Comparison of ENCODE assay signal across 18 cellular contexts in genomic region chr3:27638604-27639003, GRCh38.
DNase-seq lines count a peak whose midpoint lies in the region; ATAC-seq, FAIRE-seq and TF ChIP-seq lines count a peak whose summit lies in the region.
"Had no signal": no experiment of that assay in that cellular context is flagged by ENCODE, and none has a peak within 500 bp of the region (broad histone marks: within the 10 kb centered on the region; RNA-seq: fewer than 3 reads in every experiment).

No MANE protein-coding gene starts in this region.

- intact Hi-C loops in CD4-positive, alpha-beta memory T cell (cut with micrococcal nuclease), result no loop called here

- no peaks in the 10 kb centered on the region for H3K9me3 Mint-ChIP-seq in CD4-positive, alpha-beta memory T cell
- H3K9me3 Mint-ChIP-seq in WTC11 (no peaks in the 10 kb centered on the region), progenitor cell of endocrine pancreas (ENCODE audit: low read depth) (no peaks in the 10 kb centered on the region)
- peaks cover 5 to 6% of the 10 kb centered on the region in 2 donors for H3K9me3 Mint-ChIP-seq in activated naive CD4-positive, alpha-beta T cell treated with anti-CD3 and anti-CD28 coated beads, Interleukin-2, amount 50 U/mL, for 72 hours

- no peak for FAIRE-seq in small intestine (lab: Jason Lieb, UNC)
- FAIRE-seq: G401.6, GM19239, H54, K562 had no signal

- H3K27me3 ChIP-seq in CD4-positive, alpha-beta memory T cell (ENCODE audit: insufficient read depth, low read length), result no peaks in the 10 kb centered on the region
- no peaks in the 10 kb centered on the region for H3K27me3 ChIP-seq in small intestine (ENCODE audit: control insufficient read depth in 2 of 2, insufficient read depth in 2 of 2, low read length in 2 of 2)
- H3K27me3 ChIP-seq: MG63 had no signal

- no peak overlapping the region for H3K27ac ChIP-seq in CD4-positive, alpha-beta memory T cell (ENCODE audit: low read depth, low read length)
- peak overlapping the region in 1 of 2 donors; percentile 55 for H3K27ac ChIP-seq in small intestine (ENCODE audit: low read depth in 1 of 2, low read length in 1 of 2)

- H3K36me3 Mint-ChIP-seq in CD4-positive, alpha-beta memory T cell, result no peaks in the 10 kb centered on the region
- H3K36me3 Mint-ChIP-seq in WTC11 (no peaks in the 10 kb centered on the region), progenitor cell of endocrine pancreas (ENCODE audit: insufficient read depth) (no peaks in the 10 kb centered on the region)
- peaks cover 0 to 4% of the 10 kb centered on the region in 2 donors for H3K36me3 Mint-ChIP-seq in activated naive CD4-positive, alpha-beta T cell treated with anti-CD3 and anti-CD28 coated beads, Interleukin-2, amount 50 U/mL, for 72 hours

- peaks cover 13 to 30% (median 24%) of the 10 kb centered on the region in 4 donors for H3K4me1 Mint-ChIP-seq in CD4-positive, alpha-beta memory T cell
- peaks cover 18% of the 10 kb centered on the region for H3K4me1 Mint-ChIP-seq in WTC11
- peaks cover 26% of the 10 kb centered on the region for H3K4me1 Mint-ChIP-seq in progenitor cell of endocrine pancreas (ENCODE audit: low read depth)

- no peaks in the 10 kb centered on the region for H3K36me3 ChIP-seq in CD4-positive, alpha-beta memory T cell (ENCODE audit: insufficient read depth, low read length)
- H3K36me3 ChIP-seq in small intestine (ENCODE audit: control insufficient read depth in 2 of 2, insufficient read depth in 2 of 2, low read length in 2 of 2), result no peaks in the 10 kb centered on the region
- H3K36me3 ChIP-seq: MG63 had no signal

- H3K4me1 ChIP-seq in CD4-positive, alpha-beta memory T cell (ENCODE audit: insufficient read depth, low read length), result peaks cover 30% of the 10 kb centered on the region
- H3K4me1 ChIP-seq in small intestine (ENCODE audit: control insufficient read depth in 2 of 2, insufficient read depth in 1 of 2, low read depth in 1 of 2, low read length in 1 of 2), result peaks cover 3 to 4% of the 10 kb centered on the region in 2 donors

- ATAC-seq in WTC11, result no peak
- ATAC-seq in activated naive CD4-positive, alpha-beta T cell treated with anti-CD3 and anti-CD28 coated beads, Interleukin-2, amount 50 U/mL, for 72 hours, result no peak
- ATAC-seq: K562 had no signal

- WGBS in small intestine, 3 donors, result 10 to 53% (median 34%) methylated on average over 6 of the region's 6 CpGs

- H3K4me3 ChIP-seq in CD4-positive, alpha-beta memory T cell (ENCODE audit: low read length in 2 of 2), result no peak overlapping the region
- no peak overlapping the region for H3K4me3 ChIP-seq in fibroblast of the aortic adventitia (ENCODE audit: low read depth, low read length)
- H3K4me3 ChIP-seq in small intestine (ENCODE audit: low read depth in 1 of 2, low read length in 2 of 2), result no peak overlapping the region
- H3K4me3 ChIP-seq: K562, MG63 had no signal

- CTCF ChIA-PET in CD4-positive, alpha-beta memory T cell (lab: Charles Lee; ENCODE audit: partially characterized antibody), result interaction anchor here (0.9 to 1.6 kb wide), 2 partner anchors 43 to 171 kb away, joined by 3 to 4 read pairs; no protein-coding TSS in a partner anchor
- CTCF ChIA-PET in WTC11 (lab: Charles Lee), result no interaction called here

- peak overlapping the region in 4 of 7 donors; percentile 5 to 89 (median 50) for H3K27ac Mint-ChIP-seq in CD4-positive, alpha-beta memory T cell
- H3K27ac Mint-ChIP-seq in WTC11, result peak overlapping the region; percentile 60; the same call in 1 of the 2 replicates
- no peak overlapping the region for H3K27ac Mint-ChIP-seq in activated naive CD4-positive, alpha-beta T cell treated with anti-CD3 and anti-CD28 coated beads, Interleukin-2, amount 50 U/mL, for 72 hours
- no peak overlapping the region for H3K27ac Mint-ChIP-seq in progenitor cell of endocrine pancreas

- no peak for DNase-seq in CD4-positive, alpha-beta memory T cell
- DNase-seq in WTC11 (ENCODE audit: low spot score), result no peak
- peak; percentile 50 for DNase-seq in fibroblast of the aortic adventitia (ENCODE audit: low read depth)
- DNase-seq in small intestine, result peak; percentile 88
- no peak for DNase-seq in stimulated activated CD4-positive, alpha-beta T cell treated with anti-CD3 and anti-CD28 coated beads, Interleukin-2, amount 100 ng/mL, for 24 hours
- DNase-seq in putamen (ENCODE audit: low spot score), result no peak
- DNase-seq in activated naive CD4-positive, alpha-beta T cell treated with anti-CD3 and anti-CD28 coated beads, Interleukin-2, amount 50 U/mL, for 72 hours (ENCODE audit: low spot score in 2 of 2), result no peak
- no peak for DNase-seq in progenitor cell of endocrine pancreas (ENCODE audit: low spot score, unreplicated experiment)
- DNase-seq: MG63, NCI-H1417, NCI-H187, NCI-H446, NCI-H526, Right ventricle myocardium superior had no signal

- H3K9me3 ChIP-seq in CD4-positive, alpha-beta memory T cell (ENCODE audit: control insufficient read depth in 1 of 2, low read length in 2 of 2), result no peaks in the 10 kb centered on the region
- H3K9me3 ChIP-seq in small intestine (ENCODE audit: control insufficient read depth, low read depth), result no peaks in the 10 kb centered on the region
- H3K9me3 ChIP-seq: MG63 had no signal

- POLR2A ChIA-PET in CD4-positive, alpha-beta memory T cell (lab: Charles Lee; ENCODE audit: partially characterized antibody), result no interaction called here
- POLR2A ChIA-PET in WTC11 (lab: Charles Lee), result no interaction called here

- no peaks in the 10 kb centered on the region for H3K27me3 Mint-ChIP-seq in CD4-positive, alpha-beta memory T cell
- H3K27me3 Mint-ChIP-seq in WTC11 (ENCODE audit: low read depth) (peaks cover 14% of the 10 kb centered on the region), progenitor cell of endocrine pancreas (no peaks in the 10 kb centered on the region)

- H3K4me3 Mint-ChIP-seq in CD4-positive, alpha-beta memory T cell, result no peak overlapping the region
- H3K4me3 Mint-ChIP-seq in WTC11 (no peak overlapping the region), progenitor cell of endocrine pancreas (ENCODE audit: low read depth) (no peak overlapping the region)

- TF ChIP-seq CTCF in WTC11 (IDR thresholded peaks at IDR 0.05) (no peak), fibroblast of the aortic adventitia (IDR thresholded peaks at IDR 0.05; ENCODE audit: insufficient read depth, low read length) (no peak), progenitor cell of endocrine pancreas (IDR thresholded peaks at IDR 0.05; ENCODE audit: unreplicated experiment) (no peak)

TF ChIP-seq in WTC11, 78 proteins besides CTCF, POLR2A, EP300 and RAD21 (continues in another document):
- TF ChIP-seq ZNF281 (CRISPR knock-in tag; IDR thresholded peaks at IDR 0.05) (no peak), AFF4 (CRISPR knock-in tag; IDR thresholded peaks at IDR 0.05; ENCODE audit: borderline replicate concordance) (no peak), HMGA2 (CRISPR knock-in tag; IDR thresholded peaks at IDR 0.05) (no peak), NR1H2 (CRISPR knock-in tag; IDR thresholded peaks at IDR 0.05) (no peak), ESRRA (CRISPR knock-in tag; IDR thresholded peaks at IDR 0.05; ENCODE audit: borderline replicate concordance) (no peak), CREM (CRISPR knock-in tag; IDR thresholded peaks at IDR 0.05) (no peak)

Comparison
In these comparisons a context has a peak if more than half of its experiments do, and no peak if none do; other contexts are left out.
1. DNase-seq: peak in fibroblast of the aortic adventitia (single experiment) and small intestine (single experiment); none in CD4-positive, alpha-beta memory T cell (0 of 5), WTC11 (single experiment), stimulated activated CD4-positive, alpha-beta T cell treated with anti-CD3 and anti-CD28 coated beads, Interleukin-2, amount 100 ng/mL, for 24 hours (0 of 2), putamen (single experiment), activated naive CD4-positive, alpha-beta T cell treated with anti-CD3 and anti-CD28 coated beads, Interleukin-2, amount 50 U/mL, for 72 hours (0 of 2) and progenitor cell of endocrine pancreas (single experiment).
2. H3K27ac Mint-ChIP-seq: peak in CD4-positive, alpha-beta memory T cell (4 of 7) and WTC11 (single experiment); none in activated naive CD4-positive, alpha-beta T cell treated with anti-CD3 and anti-CD28 coated beads, Interleukin-2, amount 50 U/mL, for 72 hours (0 of 2) and progenitor cell of endocrine pancreas (single experiment).